Comparison of ENCODE assay signal across 8 cellular contexts in the genomic region with DNA sequence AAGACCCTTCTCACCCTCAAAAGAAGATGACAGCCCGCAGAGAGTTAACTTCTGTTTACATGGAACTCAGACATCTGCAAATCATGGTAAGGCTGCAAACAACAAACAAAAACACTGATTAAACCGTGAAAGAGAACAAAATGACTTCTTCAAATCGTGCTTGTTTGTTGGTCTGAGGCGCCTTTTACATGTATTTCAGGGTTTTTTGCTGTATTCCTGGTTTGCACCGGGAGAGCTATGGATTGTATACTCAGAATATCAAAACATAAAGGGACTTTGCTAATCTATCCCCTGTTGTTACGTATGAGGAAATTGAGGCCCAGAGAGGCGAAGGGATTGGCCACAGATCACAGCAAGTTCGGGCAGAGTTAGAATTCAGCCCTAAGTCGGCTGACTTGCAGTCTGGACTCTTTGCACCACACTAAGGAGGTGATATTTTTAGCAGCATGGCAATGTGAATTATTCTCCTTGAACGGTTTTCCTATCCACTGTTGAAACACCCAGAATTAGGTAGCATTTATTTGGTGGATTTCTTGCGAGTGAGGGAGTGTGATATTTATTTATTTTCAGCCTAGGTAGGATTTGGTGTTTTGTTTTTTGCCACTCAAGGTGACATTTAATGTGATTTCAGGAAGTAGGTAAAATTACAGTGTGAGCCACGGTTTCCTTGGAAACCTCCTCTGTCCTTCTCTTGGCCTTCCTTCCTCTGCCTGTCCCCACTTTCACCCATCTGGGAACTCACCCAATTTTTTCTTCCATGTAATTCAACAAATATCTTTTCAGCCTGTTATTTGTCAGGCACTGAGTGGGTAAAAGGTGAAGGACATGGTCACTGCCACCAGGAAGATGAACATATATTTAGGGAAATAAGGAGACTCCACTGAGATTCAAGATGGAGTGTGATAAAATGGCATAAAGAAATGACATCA. TPM values are rescaled to one million over a fixed set of nuclear protein-coding genes. Genes with fewer than 3 reads are reported as not detected.
A peak's percentile ranks its signal among the peaks of the same experiment; 100 is the strongest.
DNase-seq lines count a peak whose midpoint lies in the region; ATAC-seq and TF ChIP-seq lines count a peak whose summit lies in the region.

No MANE protein-coding gene starts in this region.

- H3K27me3 Mint-ChIP-seq in central memory CD8-positive, alpha-beta T cell: no peaks in the 10 kb centered on the region

- in situ Hi-C loops in Panc1 (cut with HindIII; ENCODE audit: low pct_unique_long_range_greater_than_20kb, low sequenced_read_pairs): no loop called here

- intact Hi-C loops in Panc1 (cut with micrococcal nuclease; ENCODE audit: unreplicated experiment): loop anchor here (10.0 kb wide), 1 partner anchor 167 kb away; no protein-coding TSS in a partner anchor

- H3K9me3 Mint-ChIP-seq in central memory CD8-positive, alpha-beta T cell: no peaks in the 10 kb centered on the region

- H3K36me3 ChIP-seq in Panc1 (ENCODE audit: control insufficient read depth, insufficient read depth, low read length): peaks cover 6% of the 10 kb centered on the region; the same call in 1 of the 2 replicates

- H3K4me1 ChIP-seq in Panc1 (ENCODE audit: control insufficient read depth, insufficient read depth, low read length): peaks cover 31% of the 10 kb centered on the region

- peaks cover 12% of the 10 kb centered on the region for H3K36me3 Mint-ChIP-seq in central memory CD8-positive, alpha-beta T cell (ENCODE audit: insufficient read depth)

- ATAC-seq in Panc1 (no peak), left lobe of liver (peak; percentile 11), HG03457 (IDR thresholded peaks at IDR 0.05; ENCODE audit: unreplicated experiment) (no peak)
- no peak for ATAC-seq in central memory CD8-positive, alpha-beta T cell (replicated peaks; ENCODE audit: extremely low read depth, poor library complexity, severe bottlenecking)

- H3K27me3 ChIP-seq in Panc1 (ENCODE audit: control insufficient read depth, insufficient read depth, low read length): no peaks in the 10 kb centered on the region

- H3K4me3 ChIP-seq in GM12864 (ENCODE audit: low read depth, low read length) (peak overlapping the region; percentile 88), Panc1 (ENCODE audit: low read depth in 2 of 2, low read length in 2 of 2) (peak overlapping the region; percentile 84 to 93)

- H3K4me1 Mint-ChIP-seq in central memory CD8-positive, alpha-beta T cell: peaks cover 59% of the 10 kb centered on the region

- DNase-seq in GM12864 (ENCODE audit: low read depth) (no peak), Panc1 (ENCODE audit: low read depth, low spot score) (peak; percentile 20), left lobe of liver (ENCODE audit: low spot score) (no peak), substantia nigra (lab: John Stamatoyannopoulos, UW) (peak in 3 of 49 donors; percentile 16 to 42 (median 30)), NCI-H187 treated with DMSO at 0.1 percent for 48 hours (lab: John Stamatoyannopoulos, UW) (no peak)
- DNase-seq in central memory CD8-positive, alpha-beta T cell (ENCODE audit: low spot score in 2 of 2): no peak

- H3K27ac ChIP-seq in 22Rv1 (peak overlapping the region; percentile 75), Panc1 (ENCODE audit: low read length) (peak overlapping the region; percentile 90), substantia nigra (ENCODE audit: low read depth, low read length, poor library complexity, severe bottlenecking) (peak overlapping the region; percentile 87)

- BruUV-seq in Panc1 (replicated peaks; lab: Mats Ljungman, UMichigan): no TSS peak

- H3K9me3 ChIP-seq in Panc1 (ENCODE audit: control insufficient read depth, insufficient read depth, low read depth, low read length): no peaks in the 10 kb centered on the region

- H3K27ac Mint-ChIP-seq in central memory CD8-positive, alpha-beta T cell (ENCODE audit: low read depth): peak overlapping the region; percentile 98

- TF ChIP-seq CTCF in 22Rv1 (IDR thresholded peaks at IDR 0.05) (no peak), GM12864 (IDR thresholded peaks at IDR 0.05; ENCODE audit: low read depth, low read length, missing control alignments) (no peak), Panc1 (IDR thresholded peaks at IDR 0.05) (no peak)

- H3K4me3 Mint-ChIP-seq in central memory CD8-positive, alpha-beta T cell: peak overlapping the region; percentile 99

- POLR2A ChIA-PET in Panc1 (lab: Charles Lee): no interaction called here

- CTCF ChIA-PET in Panc1 (lab: Charles Lee): no interaction called here

RNA-seq across cellular contexts. Expression of a gene that starts 1.0 kb away (rescaled TPM):
- total RNA-seq in Panc1 (2021; ENCODE audit: unreplicated experiment) (31.4 TPM), left lobe of liver (7.5 TPM)
- 28.3 TPM for polyA plus RNA-seq in Panc1 (2012; ENCODE audit: insufficient read length)

RNA-seq across cellular contexts. Expression of a gene that starts 4.2 kb away (rescaled TPM):
- total RNA-seq in Panc1 (2021; ENCODE audit: unreplicated experiment) (41.3 TPM), left lobe of liver (12.7 TPM)
- 50.6 TPM for polyA plus RNA-seq in Panc1 (2012; ENCODE audit: insufficient read length)
